In genomic region chr1:15584489-15585363, GRCh38 we compare ENCODE assay signal across 8 cellular contexts. TPM values are rescaled to one million over a fixed set of nuclear protein-coding genes. Genes with fewer than 3 reads are reported as not detected.
DNase-seq lines count a peak whose midpoint lies in the region; ATAC-seq and TF ChIP-seq lines count a peak whose summit lies in the region.

AGMAT (minus strand) TSS chr1:15585051; CDS start chr1:15584967, 84 bp downstream.

- H3K27ac Mint-ChIP-seq in activated naive CD4-positive, alpha-beta T cell treated with anti-CD3 and anti-CD28 coated beads, Interleukin-2, amount 50 U/mL, for 72 hours = peak within 1 kb of the TSS; percentile 91 to 94

- DNase-seq in GF-D8 (lab: John Stamatoyannopoulos, UW) (peak; percentile 26), RWPE1 (ENCODE audit: low spot score) (no peak), iPS DF 19.7 (ENCODE audit: low read depth, low spot score) (peak; percentile 75), spleen (peak; percentile 90), SHP77 treated with DMSO at 0.1 percent for 48 hours (lab: John Stamatoyannopoulos, UW) (no peak)
- peak; percentile 64 to 78 for DNase-seq in activated naive CD4-positive, alpha-beta T cell treated with anti-CD3 and anti-CD28 coated beads, Interleukin-2, amount 50 U/mL, for 72 hours (ENCODE audit: low spot score in 2 of 2)

- peaks cover 0 to 6% (median 0%) of the 10 kb centered on the region in 7 donors for H3K27me3 ChIP-seq in spleen (replicated peaks in 1 of 7)

- WGBS in spleen, 5 donors = 2 to 6% (median 4%) methylated on average over 19 to 68 of the region's 68 CpGs

- no peak for TF ChIP-seq POLR2A in spleen (IDR thresholded peaks at IDR 0.05)

- TF ChIP-seq CTCF in RWPE1 (conservative IDR thresholded peaks at IDR 0.05; ENCODE audit: low read depth) (peak; percentile 34), spleen (IDR thresholded peaks at IDR 0.05 in 8 of 11, conservative IDR thresholded peaks at IDR 0.05 in 3 of 11) (peak in 7 of 11 experiments; percentile 5 to 48 (median 31))

- peaks cover 0 to 34% (median 22%) of the 10 kb centered on the region in 6 donors for H3K4me1 ChIP-seq in spleen

- H3K36me3 Mint-ChIP-seq in activated naive CD4-positive, alpha-beta T cell treated with anti-CD3 and anti-CD28 coated beads, Interleukin-2, amount 50 U/mL, for 72 hours = peaks cover 26 to 41% of the 10 kb centered on the region in 2 donors

- H3K4me3 ChIP-seq in spleen = peak within 1 kb of the TSS; percentile 35 to 74 (median 52)

- peak within 1 kb of the TSS; percentile 19 for H3K27ac ChIP-seq in RWPE1
- peak within 1 kb of the TSS; percentile 16 to 82 (median 49) for H3K27ac ChIP-seq in spleen

- H3K9me3 ChIP-seq in spleen = no peaks in the 10 kb centered on the region

- H3K36me3 ChIP-seq in spleen = peaks cover 0 to 18% (median 0%) of the 10 kb centered on the region in 6 donors

- CTCF ChIA-PET in RWPE1 (lab: Yijun Ruan, JAX) = interaction anchor here (0.6 kb wide), 2 partner anchors 17 to 105 kb away, joined by 3 read pairs; no protein-coding TSS in a partner anchor

- POLR2A ChIA-PET in RWPE1 (lab: Yijun Ruan, JAX; ENCODE audit: low non-redundant PET) = no interaction called here

- intact Hi-C loops in spleen (cut with DNase I; ENCODE audit: low total_unique reads) = no loop called here

- no peaks in the 10 kb centered on the region for H3K9me3 Mint-ChIP-seq in activated naive CD4-positive, alpha-beta T cell treated with anti-CD3 and anti-CD28 coated beads, Interleukin-2, amount 50 U/mL, for 72 hours

- peak; percentile 57 for ATAC-seq in HG02678 (IDR thresholded peaks at IDR 0.05; ENCODE audit: unreplicated experiment)
- peak; percentile 87 to 88 for ATAC-seq in activated naive CD4-positive, alpha-beta T cell treated with anti-CD3 and anti-CD28 coated beads, Interleukin-2, amount 50 U/mL, for 72 hours
- no peak for ATAC-seq in HG03460 (IDR thresholded peaks at IDR 0.05; ENCODE audit: unreplicated experiment)

RNA-seq across cellular contexts. Expression of gene AGMAT, which starts in this region (rescaled TPM):
- 10 to 100 TPM; 15.3 to 16.6 TPM for total RNA-seq in activated naive CD4-positive, alpha-beta T cell treated with anti-CD3 and anti-CD28 coated beads, Interleukin-2, amount 50 U/mL, for 72 hours
- 1 to 10 TPM; 1.4 to 3.8 (median 3.0) TPM for total RNA-seq in spleen
- 1 to 10 TPM; 2.8 to 6.1 (median 4.2) TPM for polyA plus RNA-seq in spleen

Comparison
In these comparisons a context has a peak if more than half of its experiments do, and no peak if none do; other contexts are left out.
1. DNase-seq: peak in GF-D8 (single experiment), activated naive CD4-positive, alpha-beta T cell treated with anti-CD3 and anti-CD28 coated beads, Interleukin-2, amount 50 U/mL, for 72 hours (2 of 2), iPS DF 19.7 (single experiment) and spleen (single experiment); none in RWPE1 (single experiment) and SHP77 treated with DMSO at 0.1 percent for 48 hours (single experiment).